16 cellular contexts compared by ENCODE assay signal in genomic region chr5:131525805-131526204, GRCh38.
DNase-seq lines count a peak whose midpoint lies in the region; ATAC-seq lines count a peak whose summit lies in the region.
"Had no signal": no experiment of that assay in that cellular context is flagged by ENCODE, and none has a peak within 500 bp of the region (broad histone marks: within the 10 kb centered on the region; RNA-seq: fewer than 3 reads in every experiment).

No MANE protein-coding gene starts in this region.

- peak; percentile 24 for ATAC-seq in left lobe of liver
- no peak for ATAC-seq in GM19455 (IDR thresholded peaks at IDR 0.05; ENCODE audit: unreplicated experiment)

- H3K36me3 ChIP-seq in Karpas-422 (ENCODE audit: insufficient read depth, low read length) = peaks cover 11% of the 10 kb centered on the region
- H3K36me3 ChIP-seq: colonic mucosa, pancreas had no signal

- H3K27ac ChIP-seq in Karpas-422 (ENCODE audit: low read length) = peak overlapping the region; percentile 40
- H3K27ac ChIP-seq: colonic mucosa, esophagus muscularis mucosa, pancreas had no signal

- no peaks in the 10 kb centered on the region for H3K9me3 ChIP-seq in Karpas-422 (ENCODE audit: low read length)
- H3K9me3 ChIP-seq: colonic mucosa, esophagus muscularis mucosa, pancreas had no signal

- peaks cover 45% of the 10 kb centered on the region for H3K4me1 Mint-ChIP-seq in activated T-helper 2 cell treated with anti-CD3 and anti-CD28 coated beads, Interferon-gamma antibody, Interleukin-2, Interleukin-4, amounts not matched to agents 10 μg/mL and 5 μg/mL and 100 μg/mL, durations not matched to agents 14 hours and 24 hours and 36 hours (ENCODE audit: low read depth)

- no peak overlapping the region for H2AFZ ChIP-seq in Karpas-422 (ENCODE audit: low read length)

- no peaks in the 10 kb centered on the region for H3K27me3 Mint-ChIP-seq in activated T-helper 2 cell treated with anti-CD3 and anti-CD28 coated beads, Interferon-gamma antibody, Interleukin-2, Interleukin-4, amounts not matched to agents 10 μg/mL and 5 μg/mL and 100 μg/mL, durations not matched to agents 14 hours and 24 hours and 36 hours (ENCODE audit: low read depth)
- H3K27me3 Mint-ChIP-seq: activated naive CD8-positive, alpha-beta T cell treated with anti-CD3 and anti-CD28 coated beads, Interleukin-2, amount 10 ng/mL, durations not matched to agents 7 days and 5 days had no signal

- H3K27ac Mint-ChIP-seq in activated T-helper 2 cell treated with anti-CD3 and anti-CD28 coated beads, Interferon-gamma antibody, Interleukin-2, Interleukin-4, amounts not matched to agents 10 μg/mL and 5 μg/mL and 100 μg/mL, durations not matched to agents 14 hours and 24 hours and 36 hours = peak overlapping the region; percentile 6
- H3K27ac Mint-ChIP-seq: activated naive CD8-positive, alpha-beta T cell treated with anti-CD3 and anti-CD28 coated beads, Interleukin-2, amount 10 ng/mL, durations not matched to agents 7 days and 5 days; mesothelial cell of epicardium had no signal

- peak overlapping the region; percentile 25 for H3K4me2 ChIP-seq in Karpas-422 (ENCODE audit: low read depth, low read length, poor library complexity, severe bottlenecking)

- no peak overlapping the region for H3K4me3 ChIP-seq in Karpas-422 (ENCODE audit: low read length)
- H3K4me3 ChIP-seq: colonic mucosa, esophagus muscularis mucosa, pancreas had no signal

- no peaks in the 10 kb centered on the region for H3K9me3 Mint-ChIP-seq in activated T-helper 2 cell treated with anti-CD3 and anti-CD28 coated beads, Interferon-gamma antibody, Interleukin-2, Interleukin-4, amounts not matched to agents 10 μg/mL and 5 μg/mL and 100 μg/mL, durations not matched to agents 14 hours and 24 hours and 36 hours
- H3K9me3 Mint-ChIP-seq: activated naive CD8-positive, alpha-beta T cell treated with anti-CD3 and anti-CD28 coated beads, Interleukin-2, amount 10 ng/mL, durations not matched to agents 7 days and 5 days; mesothelial cell of epicardium had no signal

- intact Hi-C loops in activated T-helper 2 cell treated with anti-CD3 and anti-CD28 coated beads, Interferon-gamma antibody, Interleukin-2, Interleukin-4, amounts not matched to agents 10 μg/mL and 5 μg/mL and 100 μg/mL, durations not matched to agents 14 hours and 24 hours and 36 hours (cut with micrococcal nuclease) = no loop called here

- H4K20me1 ChIP-seq in Karpas-422 (ENCODE audit: insufficient read depth, low read depth, low read length) = no peaks in the 10 kb centered on the region

- H3K36me3 Mint-ChIP-seq in activated T-helper 2 cell treated with anti-CD3 and anti-CD28 coated beads, Interferon-gamma antibody, Interleukin-2, Interleukin-4, amounts not matched to agents 10 μg/mL and 5 μg/mL and 100 μg/mL, durations not matched to agents 14 hours and 24 hours and 36 hours (ENCODE audit: low read depth) = peaks cover 30% of the 10 kb centered on the region

- no peaks in the 10 kb centered on the region for H3K27me3 ChIP-seq in Karpas-422 (ENCODE audit: low read length)
- H3K27me3 ChIP-seq: colonic mucosa, esophagus muscularis mucosa, pancreas had no signal

- no peaks in the 10 kb centered on the region for H3K9me2 ChIP-seq in Karpas-422 (replicated peaks; ENCODE audit: insufficient read depth, low read length)

- H3K9ac ChIP-seq in Karpas-422 (ENCODE audit: low read length) = no peak overlapping the region

- DNase-seq in NOMO-1 (lab: John Stamatoyannopoulos, UW; ENCODE audit: unreplicated experiment in 2 of 2) (peak; percentile 42 to 65), NOMO-1 treated with dmso at 0.1 percent for 144 hours (lab: John Stamatoyannopoulos, UW; ENCODE audit: unreplicated experiment) (no peak), Karpas-422 (no peak), left lobe of liver (ENCODE audit: low spot score) (no peak), dermis blood vessel endothelial cell (no peak)
- DNase-seq in activated T-helper 2 cell treated with anti-CD3 and anti-CD28 coated beads, Interferon-gamma antibody, Interleukin-2, Interleukin-4, amounts not matched to agents 10 μg/mL and 5 μg/mL and 100 μg/mL, durations not matched to agents 14 hours and 24 hours and 36 hours (ENCODE audit: low spot score) = no peak
- DNase-seq in activated CD8-positive, alpha-beta memory T cell treated with anti-CD3 and anti-CD28 coated beads, Interleukin-2, amount 50 U/mL, for 48 hours = no peak
- DNase-seq: activated naive CD8-positive, alpha-beta T cell treated with anti-CD3 and anti-CD28 coated beads, Interleukin-2, amount 10 ng/mL, durations not matched to agents 7 days and 5 days; colonic mucosa; DND-41; NCI-H146; NCI-H510A treated with DMSO at 0.1 percent for 48 hours; pancreas had no signal

- H3K4me1 ChIP-seq in Karpas-422 (ENCODE audit: low read length) = peaks cover 28% of the 10 kb centered on the region

- no peak overlapping the region for H3K4me3 Mint-ChIP-seq in activated T-helper 2 cell treated with anti-CD3 and anti-CD28 coated beads, Interferon-gamma antibody, Interleukin-2, Interleukin-4, amounts not matched to agents 10 μg/mL and 5 μg/mL and 100 μg/mL, durations not matched to agents 14 hours and 24 hours and 36 hours (ENCODE audit: low read depth)
- H3K4me3 Mint-ChIP-seq: activated naive CD8-positive, alpha-beta T cell treated with anti-CD3 and anti-CD28 coated beads, Interleukin-2, amount 10 ng/mL, durations not matched to agents 7 days and 5 days; mesothelial cell of epicardium had no signal

- H3K79me2 ChIP-seq in Karpas-422 (ENCODE audit: low read length) = peaks cover 82% of the 10 kb centered on the region

Comparison
In these comparisons a context has a peak if more than half of its experiments do, and no peak if none do; other contexts are left out.
1. DNase-seq: peak in NOMO-1 (2 of 2); none in NOMO-1 treated with dmso at 0.1 percent for 144 hours (single experiment), Karpas-422 (single experiment), activated T-helper 2 cell treated with anti-CD3 and anti-CD28 coated beads, Interferon-gamma antibody, Interleukin-2, Interleukin-4, amounts not matched to agents 10 μg/mL and 5 μg/mL and 100 μg/mL, durations not matched to agents 14 hours and 24 hours and 36 hours (single experiment), left lobe of liver (single experiment), dermis blood vessel endothelial cell (single experiment) and activated CD8-positive, alpha-beta memory T cell treated with anti-CD3 and anti-CD28 coated beads, Interleukin-2, amount 50 U/mL, for 48 hours (single experiment).